ENCODE assay signal across 8 cellular contexts in the genomic region with DNA sequence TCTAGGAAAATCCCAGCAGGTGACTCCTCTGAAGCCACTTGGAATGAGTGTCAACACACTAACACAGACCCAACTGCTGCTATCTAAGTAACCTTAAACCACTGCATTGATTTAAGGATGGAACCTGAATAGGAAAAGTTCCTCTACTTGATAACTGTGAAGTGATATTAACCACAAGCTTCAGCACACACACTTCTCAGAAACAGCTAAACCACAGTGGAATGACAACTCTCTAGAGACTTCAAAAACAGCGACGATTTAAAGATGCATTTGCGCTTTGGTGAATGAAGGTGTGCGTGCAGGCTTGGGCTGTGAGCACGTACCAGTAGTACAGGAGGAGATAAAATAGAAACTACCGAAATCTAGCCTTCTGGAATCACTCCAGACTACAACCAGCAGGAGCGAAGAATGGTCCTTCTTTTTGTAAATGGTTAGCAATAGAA.
A peak's percentile ranks its signal among the peaks of the same experiment; 100 is the strongest.
DNase-seq lines count a peak whose midpoint lies in the region; ATAC-seq, FAIRE-seq and TF ChIP-seq lines count a peak whose summit lies in the region.

No MANE protein-coding gene starts in this region.

- H3K4ac ChIP-seq in mesenchymal stem cell (ENCODE audit: low read depth in 1 of 2, low read length in 2 of 2) = peak overlapping the region in 1 of 2 experiments; percentile 13

- H2BK120ac ChIP-seq in mesenchymal stem cell (ENCODE audit: low read depth, low read length) = no peak overlapping the region

- no peak for TF ChIP-seq POLR2A in GM12892 (IDR thresholded peaks at IDR 0.05; ENCODE audit: low read depth, low read length)

- no peak overlapping the region for H2BK12ac ChIP-seq in mesenchymal stem cell (ENCODE audit: low read length in 2 of 2)

- peak overlapping the region; percentile 90 for H3K4me2 ChIP-seq in mesenchymal stem cell (ENCODE audit: low read length, poor library complexity, severe bottlenecking)

- peak overlapping the region; percentile 90 for H3K9ac ChIP-seq in mesenchymal stem cell (ENCODE audit: low read length)

- WGBS in mesenchymal stem cell = 17% methylated on average over 3 of the region's 7 CpGs

- no peak overlapping the region for H3K18ac ChIP-seq in mesenchymal stem cell (ENCODE audit: low read depth in 1 of 2, low read length in 2 of 2)

- H2BK15ac ChIP-seq in mesenchymal stem cell (ENCODE audit: low read depth, poor library complexity, severe bottlenecking) = no peak overlapping the region

- H3K4me1 ChIP-seq in mesenchymal stem cell (ENCODE audit: control insufficient read depth, insufficient read depth, low read depth, low read length) = no peaks in the 10 kb centered on the region

- peak; percentile 97 for FAIRE-seq in GM12892 (lab: Jason Lieb, UNC)

- peaks cover 12% of the 10 kb centered on the region for H3K79me1 ChIP-seq in mesenchymal stem cell (replicated peaks; ENCODE audit: low read length, poor library complexity, severe bottlenecking)

- no peak overlapping the region for H3K23ac ChIP-seq in mesenchymal stem cell (ENCODE audit: low read length in 2 of 2)

- H3K27ac ChIP-seq in caudate nucleus (ENCODE audit: low read depth, low read length) = peak overlapping the region; percentile 44
- H3K27ac ChIP-seq in mesenchymal stem cell (ENCODE audit: low read length, poor library complexity, severe bottlenecking) = no peak overlapping the region

- H3K4me3 ChIP-seq in mesenchymal stem cell (ENCODE audit: insufficient read depth in 1 of 2, low read depth in 1 of 2, low read length in 2 of 2) = peak overlapping the region in 1 of 2 experiments; percentile 96

- no peak overlapping the region for H4K91ac ChIP-seq in mesenchymal stem cell (ENCODE audit: low read length)

- H3K27me3 ChIP-seq in mesenchymal stem cell (ENCODE audit: control insufficient read depth in 1 of 2, insufficient read depth in 1 of 2, low read length in 2 of 2) = no peaks in the 10 kb centered on the region

- no peak overlapping the region for H2BK5ac ChIP-seq in mesenchymal stem cell (ENCODE audit: low read depth, low read length, poor library complexity, severe bottlenecking)

- H2AK5ac ChIP-seq in mesenchymal stem cell (ENCODE audit: low read length, severe bottlenecking) = no peak overlapping the region

- no peak overlapping the region for H4K8ac ChIP-seq in mesenchymal stem cell (ENCODE audit: low read length)

- no peaks in the 10 kb centered on the region for H3K36me3 ChIP-seq in mesenchymal stem cell (ENCODE audit: control insufficient read depth in 1 of 2, insufficient read depth in 2 of 2, low read depth in 1 of 2, low read length in 2 of 2)

- H3K9me3 ChIP-seq in mesenchymal stem cell (ENCODE audit: control insufficient read depth, low read length) = no peaks in the 10 kb centered on the region

- no peak for DNase-seq in GM12892 (ENCODE audit: insufficient read length)
- peak; percentile 9 for DNase-seq in T-helper 22 cell (ENCODE audit: low read depth)
- DNase-seq in caudate nucleus (lab: John Stamatoyannopoulos, UW) = peak in 1 of 61 donors; percentile 4
- peak; percentile 58 for DNase-seq in mesenchymal stem cell
- peak; percentile 16 to 25 for DNase-seq in stimulated activated CD8-positive, alpha-beta memory T cell treated with anti-CD3 and anti-CD28 coated beads, Interleukin-7, amount 100 ng/mL, for 48 hours (ENCODE audit: extremely low read depth in 1 of 2, low read depth in 1 of 2)
- no peak for DNase-seq in NCI-H82 (lab: John Stamatoyannopoulos, UW)

- no peak overlapping the region for H2AFZ ChIP-seq in mesenchymal stem cell (ENCODE audit: low read depth, low read length)

- ATAC-seq in HG03108 (IDR thresholded peaks at IDR 0.05; ENCODE audit: unreplicated experiment) (peak; percentile 32), GM19035 (IDR thresholded peaks at IDR 0.05; ENCODE audit: unreplicated experiment) (no peak)

- H3K14ac ChIP-seq in mesenchymal stem cell (ENCODE audit: low read length in 2 of 2) = no peak overlapping the region

Comparison
In these comparisons a context has a peak if more than half of its experiments do, and no peak if none do; other contexts are left out.
1. DNase-seq: peak in T-helper 22 cell (single experiment), mesenchymal stem cell (single experiment) and stimulated activated CD8-positive, alpha-beta memory T cell treated with anti-CD3 and anti-CD28 coated beads, Interleukin-7, amount 100 ng/mL, for 48 hours (2 of 2); none in GM12892 (single experiment) and NCI-H82 (single experiment).